Comparison of ENCODE assay signal across 9 cellular contexts in the genomic region with DNA sequence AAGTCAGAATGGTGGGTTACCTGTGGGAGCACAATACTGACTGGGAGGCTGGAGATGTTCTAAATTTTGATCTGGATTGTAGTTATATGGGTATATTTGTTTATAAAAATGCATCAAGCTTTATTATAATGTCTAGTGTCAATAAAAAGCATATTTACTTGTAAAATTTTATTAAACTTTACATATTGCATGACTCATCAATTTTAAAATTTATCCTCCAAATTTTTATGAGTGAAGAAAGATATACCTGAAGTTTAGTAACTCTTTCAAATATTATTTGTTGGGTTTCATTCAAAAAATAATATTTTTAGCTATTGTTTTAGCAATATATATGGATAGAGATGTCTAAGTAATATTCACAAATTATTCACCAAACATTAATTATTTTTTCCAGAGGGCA.
"Had no signal": no experiment of that assay in that cellular context is flagged by ENCODE, and none has a peak within 500 bp of the region (broad histone marks: within the 10 kb centered on the region; RNA-seq: fewer than 3 reads in every experiment).

No MANE protein-coding gene starts in this region.

- H3K9ac ChIP-seq: GM23248 had no signal

- H3K27ac ChIP-seq: GM23248, HL-60 had no signal

- H3K4me3 Mint-ChIP-seq: HFFc6, IgD-negative memory B cell had no signal

- H3K9me3 Mint-ChIP-seq: HFFc6, IgD-negative memory B cell had no signal

- H3K4me1 Mint-ChIP-seq: IgD-negative memory B cell had no signal

- H3K9me3 ChIP-seq: HAP-1 had no signal

- ATAC-seq: HCT116 had no signal

- H3K4me3 ChIP-seq: GM23248, HAP-1 had no signal

- H3K36me3 ChIP-seq: HAP-1 had no signal

- H3K27ac Mint-ChIP-seq: HFFc6, IgD-negative memory B cell had no signal

- DNase-seq: GM23248, GOT3, H7, HFFc6, KG1 had no signal

- H3K4me1 ChIP-seq: HAP-1 had no signal

- H3K36me3 Mint-ChIP-seq: IgD-negative memory B cell had no signal

- H2AFZ ChIP-seq: GM23248 had no signal
